In genomic region chr19:6888967-6889366, GRCh38 we compare ENCODE assay signal across 19 cellular contexts. TPM values are rescaled to one million over a fixed set of nuclear protein-coding genes. Genes with fewer than 3 reads are reported as not detected.
DNase-seq lines count a peak whose midpoint lies in the region; ATAC-seq, FAIRE-seq and TF ChIP-seq lines count a peak whose summit lies in the region.
"Had no signal": no experiment of that assay in that cellular context is flagged by ENCODE, and none has a peak within 500 bp of the region (broad histone marks: within the 10 kb centered on the region; RNA-seq: fewer than 3 reads in every experiment).

No MANE protein-coding gene starts in this region.

- DNase-seq in activated CD4-positive, alpha-beta T cell treated with anti-CD3 and anti-CD28 coated beads, Interleukin-2, amount 10 ng/mL, durations not matched to agents 24 days and 14 days: no peak
- DNase-seq in activated CD4-positive, alpha-beta T cell treated with anti-CD3 and anti-CD28 coated beads, Interleukin-2, amount 50 U/mL, for 48 hours: no peak
- DNase-seq in CD4-positive, CD25-positive, alpha-beta regulatory T cell: no peak
- DNase-seq in K562 (ENCODE audit: extremely low read depth in 1 of 4, low spot score in 3 of 4) (no peak), NOMO-1 treated with DMSO at 0.1 percent for 48 hours (lab: John Stamatoyannopoulos, UW; ENCODE audit: unreplicated experiment) (no peak), stomach (no peak), SK-N-DZ (ENCODE audit: low spot score) (no peak)
- DNase-seq: DMS 273 treated with DMSO at 0.1 percent for 48 hours, GDM1, MV-4-11, NCI-H1417, NCI-H187 treated with DMSO at 0.1 percent for 48 hours, NCI-H446, RPMI8226, SIG-M5 had no signal

- TF ChIP-seq POLR2A in K562 (conservative IDR thresholded peaks at IDR 0.05) (no peak), stomach (IDR thresholded peaks at IDR 0.05) (no peak)

- H3K9me3 ChIP-seq in CD4-positive, CD25-positive, alpha-beta regulatory T cell (ENCODE audit: control insufficient read depth in 2 of 2, low read length in 2 of 2): peaks cover 0 to 7% of the 10 kb centered on the region in 2 experiments
- H3K9me3 ChIP-seq in HEK293 (ENCODE audit: control insufficient read depth, insufficient read depth, low read depth, low read length): no peaks in the 10 kb centered on the region; the same call in 1 of the 2 replicates
- H3K9me3 ChIP-seq in K562 (replicated peaks; ENCODE audit: control insufficient read depth, insufficient read depth, low read depth, low read length): no peaks in the 10 kb centered on the region; the same call in 1 of the 2 replicates
- H3K9me3 ChIP-seq in stomach: peaks cover 0 to 18% (median 12%) of the 10 kb centered on the region in 4 donors

- H3K4me1 ChIP-seq in CD4-positive, CD25-positive, alpha-beta regulatory T cell (ENCODE audit: control insufficient read depth, insufficient read depth, low read length, poor library complexity, severe bottlenecking): peaks cover 19% of the 10 kb centered on the region
- no peaks in the 10 kb centered on the region for H3K4me1 ChIP-seq in HEK293 (ENCODE audit: control insufficient read depth, insufficient read depth, low read length)
- H3K4me1 ChIP-seq in K562 (replicated peaks in 1 of 2; ENCODE audit: control insufficient read depth in 2 of 2, insufficient read depth in 2 of 2, low read length in 2 of 2): peaks cover 0 to 3% of the 10 kb centered on the region in 2 experiments; a peak in 2 of 5 replicates
- H3K4me1 ChIP-seq in stomach: no peaks in the 10 kb centered on the region

- no peak overlapping the region for H3K4me3 ChIP-seq in CD4-positive, CD25-positive, alpha-beta regulatory T cell (ENCODE audit: low read depth, low read length)
- H3K4me3 ChIP-seq in HEK293 (ENCODE audit: low read depth, low read length) (no peak overlapping the region), K562 (no peak overlapping the region), stomach (no peak overlapping the region)
- H3K4me3 ChIP-seq: BLaER1, GM12878 had no signal

- TF ChIP-seq RAD21 in K562 (CRISPR knock-in tag; conservative IDR thresholded peaks at IDR 0.05 in 1 of 2, IDR thresholded peaks at IDR 0.05 in 1 of 2): no peak

- no peaks in the 10 kb centered on the region for H4K20me1 ChIP-seq in K562 (replicated peaks; ENCODE audit: control insufficient read depth, insufficient read depth, low read length)
- H4K20me1 ChIP-seq: BLaER1 had no signal

- peaks cover 2% of the 10 kb centered on the region for H3K27me3 ChIP-seq in CD4-positive, CD25-positive, alpha-beta regulatory T cell (ENCODE audit: control insufficient read depth, insufficient read depth, low read length)
- peaks cover 0 to 5% of the 10 kb centered on the region in 2 experiments; a peak in 2 of 5 replicates for H3K27me3 ChIP-seq in K562 (ENCODE audit: control insufficient read depth in 2 of 2, insufficient read depth in 2 of 2, low read length in 2 of 2)
- peaks cover 0 to 9% (median 0%) of the 10 kb centered on the region in 3 donors for H3K27me3 ChIP-seq in stomach
- H3K27me3 ChIP-seq: BLaER1 had no signal

- no peak overlapping the region for H2AFZ ChIP-seq in K562 (ENCODE audit: low read depth, low read length)

- intact Hi-C loops in activated CD4-positive, alpha-beta T cell treated with anti-CD3 and anti-CD28 coated beads, Interleukin-2, amount 10 ng/mL, durations not matched to agents 24 days and 14 days (cut with micrococcal nuclease): no loop called here
- intact Hi-C loops in K562 (cut with micrococcal nuclease) (no loop called here), stomach (cut with DNase I; ENCODE audit: low total_unique reads) (no loop called here)

- H3K4me2 ChIP-seq in K562 (ENCODE audit: insufficient read depth, low read length): no peak overlapping the region
- H3K4me2 ChIP-seq: BLaER1 had no signal

- POLR2A ChIA-PET in HEK293 (lab: Yijun Ruan, JAX): no interaction called here
- POLR2A ChIA-PET in K562 (lab: Yijun Ruan, JAX): no interaction called here

- no peak for TF ChIP-seq CTCF in HEK293 (tag by site-specific recombination; IDR thresholded peaks at IDR 0.05)
- no peak for TF ChIP-seq CTCF in K562 (IDR thresholded peaks at IDR 0.05 in 2 of 3, conservative IDR thresholded peaks at IDR 0.05 in 1 of 3; ENCODE audit: insufficient read depth in 2 of 3, low read depth in 1 of 3, low read length in 3 of 3)
- no peak for TF ChIP-seq CTCF in stomach (IDR thresholded peaks at IDR 0.05)

- H3K9me1 ChIP-seq in K562 (ENCODE audit: control insufficient read depth, insufficient read depth, low read length): no peaks in the 10 kb centered on the region

- peak overlapping the region; percentile 0 for H3K4me3 Mint-ChIP-seq in activated CD4-positive, alpha-beta T cell treated with anti-CD3 and anti-CD28 coated beads, Interleukin-2, amount 10 ng/mL, durations not matched to agents 24 days and 14 days
- peak overlapping the region in 3 of 4 donors; percentile 3 to 84 (median 12) for H3K4me3 Mint-ChIP-seq in CD4-positive, CD25-positive, alpha-beta regulatory T cell

- in situ Hi-C loops in K562 (cut with MboI): no loop called here

- no peaks in the 10 kb centered on the region for H3K27me3 Mint-ChIP-seq in activated CD4-positive, alpha-beta T cell treated with anti-CD3 and anti-CD28 coated beads, Interleukin-2, amount 10 ng/mL, durations not matched to agents 24 days and 14 days
- H3K27me3 Mint-ChIP-seq in CD4-positive, CD25-positive, alpha-beta regulatory T cell: no peaks in the 10 kb centered on the region

- peaks cover 52% of the 10 kb centered on the region for H3K4me1 Mint-ChIP-seq in activated CD4-positive, alpha-beta T cell treated with anti-CD3 and anti-CD28 coated beads, Interleukin-2, amount 10 ng/mL, durations not matched to agents 24 days and 14 days
- H3K4me1 Mint-ChIP-seq in CD4-positive, CD25-positive, alpha-beta regulatory T cell: peaks cover 6 to 70% (median 28%) of the 10 kb centered on the region in 4 donors

- H3K36me3 Mint-ChIP-seq in activated CD4-positive, alpha-beta T cell treated with anti-CD3 and anti-CD28 coated beads, Interleukin-2, amount 10 ng/mL, durations not matched to agents 24 days and 14 days (ENCODE audit: low read depth): peaks cover 24% of the 10 kb centered on the region
- H3K36me3 Mint-ChIP-seq in CD4-positive, CD25-positive, alpha-beta regulatory T cell: peaks cover 4% of the 10 kb centered on the region

- CTCF ChIA-PET in HEK293 (lab: Yijun Ruan, JAX) (no interaction called here), K562 (lab: Yijun Ruan, JAX; ENCODE audit: low intra/inter-chr PET ratio) (no interaction called here)

- FAIRE-seq in K562 (lab: Jason Lieb, UNC): no peak
- FAIRE-seq: A204.1, GM12878 had no signal

- H3K9ac ChIP-seq in K562 (ENCODE audit: insufficient read depth in 1 of 2, low read depth in 2 of 2, low read length in 2 of 2): no peak overlapping the region
- H3K9ac ChIP-seq: BLaER1 had no signal

- H3K27ac Mint-ChIP-seq in activated CD4-positive, alpha-beta T cell treated with anti-CD3 and anti-CD28 coated beads, Interleukin-2, amount 10 ng/mL, durations not matched to agents 24 days and 14 days: no peak overlapping the region
- peak overlapping the region in 1 of 3 donors; percentile 13 for H3K27ac Mint-ChIP-seq in CD4-positive, CD25-positive, alpha-beta regulatory T cell

- no TSS peak for BruUV-seq in K562 (replicated peaks; lab: Mats Ljungman, UMichigan)

- H3K9me3 Mint-ChIP-seq in activated CD4-positive, alpha-beta T cell treated with anti-CD3 and anti-CD28 coated beads, Interleukin-2, amount 10 ng/mL, durations not matched to agents 24 days and 14 days: peaks cover 25% of the 10 kb centered on the region
- H3K9me3 Mint-ChIP-seq in CD4-positive, CD25-positive, alpha-beta regulatory T cell: peaks cover 0 to 13% (median 4%) of the 10 kb centered on the region in 7 donors

- TF ChIP-seq EP300 in K562 (IDR thresholded peaks at IDR 0.05; ENCODE audit: low read length) (no peak), stomach (IDR thresholded peaks at IDR 0.05) (no peak)

- no peaks in the 10 kb centered on the region for H3K36me3 ChIP-seq in CD4-positive, CD25-positive, alpha-beta regulatory T cell (ENCODE audit: control insufficient read depth, insufficient read depth, low read length)
- H3K36me3 ChIP-seq in HEK293 (ENCODE audit: control insufficient read depth in 2 of 2, insufficient read depth in 1 of 2, low read length in 2 of 2) (no peaks in the 10 kb centered on the region), K562 (ENCODE audit: control insufficient read depth, insufficient read depth, low read length) (no peaks in the 10 kb centered on the region), stomach (no peaks in the 10 kb centered on the region)
- H3K36me3 ChIP-seq: BLaER1 had no signal

- no peak for ATAC-seq in CD4-positive, CD25-positive, alpha-beta regulatory T cell (ENCODE audit: low read depth in 2 of 2)
- no peak for ATAC-seq in K562
- ATAC-seq: GM12878 had no signal

- H3K79me2 ChIP-seq in K562 (ENCODE audit: control insufficient read depth, insufficient read depth, low read length): no peaks in the 10 kb centered on the region

- WGBS in K562 (ENCODE audit: insufficient coverage, low coverage, missing lambda C conversion rate): 6% methylated on average over 2 of the region's 2 CpGs
- WGBS in stomach, 5 donors: 86 to 93% (median 90%) methylated on average over 2 of the region's 2 CpGs

- H3K27ac ChIP-seq in CD4-positive, CD25-positive, alpha-beta regulatory T cell (ENCODE audit: insufficient read depth, low read length, poor library complexity, severe bottlenecking): no peak overlapping the region
- H3K27ac ChIP-seq in HEK293 (ENCODE audit: extremely low read depth, low read depth, low read length) (no peak overlapping the region), K562 (ENCODE audit: extremely low read depth, low read depth, low read length) (no peak overlapping the region), stomach (no peak overlapping the region)
- H3K27ac ChIP-seq: BLaER1 had no signal

RNA-seq across cellular contexts. Expression of gene ADGRE1, which starts 1.6 kb away (rescaled TPM):
- 3.8 and 4.3 TPM in 2 replicates for total RNA-seq in activated CD4-positive, alpha-beta T cell treated with anti-CD3 and anti-CD28 coated beads, Interleukin-2, amount 10 ng/mL, durations not matched to agents 24 days and 14 days
- total RNA-seq in CD4-positive, CD25-positive, alpha-beta regulatory T cell: 2.4 TPM
- 1 to 10 TPM in 3 of 4 donors, under 1 TPM in 1; 0.92 to 2.0 (median 1.2) TPM for polyA plus RNA-seq in CD4-positive, CD25-positive, alpha-beta regulatory T cell
- total RNA-seq in K562 (2011; cell fraction: chromatin; rRNA removed; ENCODE audit: low replicate concordance): not detected in 2 replicates
- not detected in 2 replicates for total RNA-seq in K562 (2011; cell fraction: nucleolus; rRNA removed)
- not detected in 2 replicates for total RNA-seq in K562 (2011; cell fraction: nucleoplasm; rRNA removed)
- total RNA-seq in K562 (2014; rRNA removed) (0.08 and 0.09 TPM in 2 replicates), K562 (2014; rRNA removed; fragmentation: Illumina TruSeq; extraction: Trizol) (0.22 and 0.45 TPM in 2 replicates), K562 (2015; rRNA removed; fragmentation: Illumina TruSeq; extraction: Trizol) (0.25 and 0.26 TPM in 2 replicates), K562 (2021) (0.07 and 0.49 TPM in 2 replicates), stomach (1 to 10 TPM in 1 of 5 donors, under 1 TPM in 1, not detected in 3; 0.37 to 5.8 TPM)
- polyA plus RNA-seq in K562 (2011; rRNA removed) (0.19 and 0.25 TPM in 2 replicates), K562 (2014; fragmentation: Illumina TruSeq; extraction: Trizol) (0.25 and 0.30 TPM in 2 replicates), K562 (2014; fragmentation: Nextera tagmentation; extraction: Ambion mirVana) (under 1 TPM in 1 of 2 experiments, not detected in 1; 0.28 TPM), K562 (2014; rRNA removed) (0.24 and 0.31 TPM in 2 replicates), stomach (under 1 TPM in 2 of 3 donors, not detected in 1; 0.30 to 0.44 TPM)
- 0.03 TPM in 2 replicates for polyA plus RNA-seq in K562 (2011; cell fraction: cytosol; rRNA removed)
- polyA plus RNA-seq in K562 (2011; cell fraction: nucleus; rRNA removed): 0.06 TPM in 1 of 2 replicates, not detected in the other
- 0.09 and 1.4 TPM in 2 replicates for polyA plus RNA-seq in K562 (2012)
- polyA minus RNA-seq in K562 (2011; rRNA and poly(A)+ RNA removed): 0.28 TPM in 1 of 2 replicates, not detected in the other
- not detected in 2 replicates for polyA minus RNA-seq in K562 (2011; cell fraction: cytosol; rRNA and poly(A)+ RNA removed)
- not detected in 2 replicates for polyA minus RNA-seq in K562 (2011; cell fraction: nucleus; rRNA and poly(A)+ RNA removed)
- not detected in 2 replicates for polyA plus RNA-seq in SK-N-DZ (2014; cell fraction: cytosol; rRNA removed)
- not detected in 2 replicates for polyA plus RNA-seq in SK-N-DZ (2014; cell fraction: nucleus; rRNA removed)
